ENCODE assay signal across 2 cellular contexts in genomic region chr11:64230985-64231365, GRCh38.
TF ChIP-seq lines count a peak whose summit lies in the region.

No MANE protein-coding gene starts in this region.

TF ChIP-seq in GM12891, 5 proteins besides CTCF, POLR2A, EP300 and RAD21:
- no peak for TF ChIP-seq TAF1 (IDR thresholded peaks at IDR 0.05; ENCODE audit: low read depth, low read length)
- TF ChIP-seq POU2F2 (IDR thresholded peaks at IDR 0.05; ENCODE audit: low read depth, low read length): no peak
- TF ChIP-seq PAX5 (IDR thresholded peaks at IDR 0.05; ENCODE audit: insufficient read depth, low read length, severe bottlenecking): no peak
- TF ChIP-seq SPI1 (IDR thresholded peaks at IDR 0.05; ENCODE audit: low read depth, low read length): no peak
- no peak for TF ChIP-seq POLR2AphosphoS5 (IDR thresholded peaks at IDR 0.05; ENCODE audit: low read depth, low read length)
TF ChIP-seq in GM12891: peak in this region for 0.

TF ChIP-seq in endothelial cell of umbilical vein, 7 proteins besides CTCF, POLR2A, EP300 and RAD21:
- TF ChIP-seq GATA2 (IDR thresholded peaks at IDR 0.05; ENCODE audit: insufficient read depth, insufficient read length, low read depth, low read length): no peak
- TF ChIP-seq MYC (IDR thresholded peaks at IDR 0.05; ENCODE audit: low read depth, low read length): no peak
- no peak for TF ChIP-seq POLR2AphosphoS5 (IDR thresholded peaks at IDR 0.05; ENCODE audit: insufficient read depth, low read depth, low read length)
TF ChIP-seq in endothelial cell of umbilical vein: peak in this region for 0.
